Comparison of ENCODE assay signal across 8 cellular contexts in the genomic region with DNA sequence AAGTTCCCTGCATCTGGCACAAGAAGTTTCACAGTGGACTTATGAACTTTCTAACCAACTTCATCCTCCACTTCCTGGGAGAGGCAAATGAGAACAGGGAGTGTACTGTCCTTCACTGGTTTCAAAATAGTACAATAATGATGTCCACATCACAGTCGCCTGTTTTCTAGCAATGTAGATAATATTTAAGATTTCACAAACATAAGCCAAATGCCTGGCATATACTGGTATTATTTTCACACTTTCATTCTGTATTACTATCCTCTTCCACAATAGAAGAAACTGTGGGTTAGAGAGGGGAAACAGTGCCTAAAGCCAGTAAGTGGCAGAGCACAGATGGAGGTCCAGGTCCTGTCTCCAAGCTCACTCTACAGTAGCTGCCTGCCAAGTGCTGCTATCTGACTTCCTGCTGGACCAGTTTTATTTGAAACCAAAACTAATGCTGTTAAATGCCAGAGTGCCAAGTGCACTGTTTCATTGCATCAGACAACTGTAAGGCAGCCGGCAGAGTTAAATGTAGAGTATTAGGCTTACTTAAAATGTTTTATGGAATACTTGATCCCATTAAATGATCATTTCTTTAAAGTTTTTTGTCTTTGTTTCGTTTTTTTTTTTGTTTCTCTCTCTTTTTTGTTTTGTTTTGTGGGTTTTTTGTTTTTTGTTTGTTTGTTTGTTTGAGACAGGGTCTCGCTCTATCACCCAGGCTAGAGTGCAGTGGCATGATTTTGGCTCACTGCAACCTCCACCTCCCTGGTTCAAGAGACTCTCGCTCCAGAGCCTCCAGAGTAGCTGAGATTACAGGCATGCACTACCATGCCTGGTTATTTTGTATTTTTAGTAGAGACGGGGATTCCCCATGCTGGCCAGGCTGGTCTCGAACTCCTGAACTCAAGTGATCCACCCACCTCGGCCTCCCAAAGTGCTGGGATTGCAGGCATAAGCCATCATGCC. TPM values are rescaled to one million over a fixed set of nuclear protein-coding genes. Genes with fewer than 3 reads are reported as not detected.
DNase-seq lines count a peak whose midpoint lies in the region; ATAC-seq, FAIRE-seq and TF ChIP-seq lines count a peak whose summit lies in the region.

No MANE protein-coding gene starts in this region.

- H3K27me3 Mint-ChIP-seq in activated T-helper 17 cell treated with anti-CD3 and anti-CD28 coated beads, Interleukin-2, amount 50 U/mL, for 72 hours = peaks cover 3% of the 10 kb centered on the region
- H3K27me3 Mint-ChIP-seq in natural killer cell treated with Interleukin-12 subunit alpha and Interleukin-12 subunit beta and Interleukin-15 and Interleukin-18, amount 100 ng/mL, for 72 hours = peaks cover 5% of the 10 kb centered on the region in 2 donors

- FAIRE-seq in HepG2 (lab: Jason Lieb, UNC) = no peak

- H3K27me3 ChIP-seq in A673 (replicated peaks; ENCODE audit: insufficient read depth, low read depth, low read length, poor library complexity) (no peaks in the 10 kb centered on the region), body of pancreas (no peaks in the 10 kb centered on the region), HepG2 (ENCODE audit: control insufficient read depth in 1 of 2, insufficient read depth in 2 of 2, low read length in 2 of 2) (no peaks in the 10 kb centered on the region)

- H3K36me3 ChIP-seq in A673 (ENCODE audit: insufficient read depth, low read length, poor library complexity, severe bottlenecking) (no peaks in the 10 kb centered on the region), body of pancreas (replicated peaks in 1 of 2; ENCODE audit: insufficient read depth in 1 of 2, low read depth in 2 of 2) (no peaks in the 10 kb centered on the region), HepG2 (replicated peaks in 1 of 2; ENCODE audit: control insufficient read depth in 1 of 2, insufficient read depth in 2 of 2, low read length in 2 of 2) (peaks cover 0 to under 1% of the 10 kb centered on the region in 2 experiments; a peak in 4 of 5 replicates)

- intact Hi-C loops in A673 (cut with micrococcal nuclease; ENCODE audit: unreplicated experiment) (no loop called here), body of pancreas (cut with DNase I) (no loop called here), HepG2 (cut with micrococcal nuclease; ENCODE audit: unreplicated experiment) (loop anchor here (2.0 kb wide), 1 partner anchor 14 kb away; a partner anchor contains a TSS)

- no peaks in the 10 kb centered on the region for H3K9me3 ChIP-seq in A673 (ENCODE audit: low read depth, low read length, poor library complexity, severe bottlenecking)
- no peaks in the 10 kb centered on the region for H3K9me3 ChIP-seq in body of pancreas
- no peaks in the 10 kb centered on the region for H3K9me3 ChIP-seq in HepG2 (ENCODE audit: low read length)

- ATAC-seq in body of pancreas (peak; percentile 98), HepG2 (peak; percentile 91), HG02678 (IDR thresholded peaks at IDR 0.05; ENCODE audit: unreplicated experiment) (no peak), HG02610 (IDR thresholded peaks at IDR 0.05; ENCODE audit: unreplicated experiment) (no peak)
- ATAC-seq in activated T-helper 17 cell treated with anti-CD3 and anti-CD28 coated beads, Interleukin-2, amount 50 U/mL, for 72 hours (replicated peaks) = no peak
- ATAC-seq in natural killer cell treated with Interleukin-12 subunit alpha and Interleukin-12 subunit beta and Interleukin-15 and Interleukin-18, amount 100 ng/mL, for 72 hours = no peak

- H3K79me2 ChIP-seq in HepG2 (ENCODE audit: insufficient read depth, low read length) = peaks cover 94% of the 10 kb centered on the region

- no peaks in the 10 kb centered on the region for H3K9me3 Mint-ChIP-seq in activated T-helper 17 cell treated with anti-CD3 and anti-CD28 coated beads, Interleukin-2, amount 50 U/mL, for 72 hours
- no peaks in the 10 kb centered on the region for H3K9me3 Mint-ChIP-seq in natural killer cell treated with Interleukin-12 subunit alpha and Interleukin-12 subunit beta and Interleukin-15 and Interleukin-18, amount 100 ng/mL, for 72 hours

- no peak for TF ChIP-seq CTCF in A673 (conservative IDR thresholded peaks at IDR 0.05; ENCODE audit: low read depth, low read length)
- no peak for TF ChIP-seq CTCF in body of pancreas (IDR thresholded peaks at IDR 0.05)
- no peak for TF ChIP-seq CTCF in HepG2 (CRISPR knock-in tag; IDR thresholded peaks at IDR 0.05)

- H3K36me3 Mint-ChIP-seq in activated T-helper 17 cell treated with anti-CD3 and anti-CD28 coated beads, Interleukin-2, amount 50 U/mL, for 72 hours (ENCODE audit: low read depth) = no peaks in the 10 kb centered on the region
- H3K36me3 Mint-ChIP-seq in natural killer cell treated with Interleukin-12 subunit alpha and Interleukin-12 subunit beta and Interleukin-15 and Interleukin-18, amount 100 ng/mL, for 72 hours = no peaks in the 10 kb centered on the region

- BruUV-seq in A673 (replicated peaks; lab: Mats Ljungman, UMichigan) (no TSS peak), HepG2 (replicated peaks; lab: Mats Ljungman, UMichigan) (no TSS peak)

- in situ Hi-C loops in HepG2 (cut with HindIII; ENCODE audit: extremely low pct_ligation_motif_present, low pct_unique_long_range_greater_than_20kb) = no loop called here

- WGBS in body of pancreas, 2 donors = 24 to 27% methylated on average over 8 of the region's 8 CpGs
- 71% methylated on average over 8 of the region's 8 CpGs for WGBS in HepG2 (ENCODE audit: low lambda C conversion rate)

- no peak overlapping the region for H3K27ac Mint-ChIP-seq in activated T-helper 17 cell treated with anti-CD3 and anti-CD28 coated beads, Interleukin-2, amount 50 U/mL, for 72 hours
- no peak overlapping the region for H3K27ac Mint-ChIP-seq in natural killer cell treated with Interleukin-12 subunit alpha and Interleukin-12 subunit beta and Interleukin-15 and Interleukin-18, amount 100 ng/mL, for 72 hours

- no peaks in the 10 kb centered on the region for H3K4me1 Mint-ChIP-seq in activated T-helper 17 cell treated with anti-CD3 and anti-CD28 coated beads, Interleukin-2, amount 50 U/mL, for 72 hours
- no peaks in the 10 kb centered on the region for H3K4me1 Mint-ChIP-seq in natural killer cell treated with Interleukin-12 subunit alpha and Interleukin-12 subunit beta and Interleukin-15 and Interleukin-18, amount 100 ng/mL, for 72 hours (ENCODE audit: low read depth in 2 of 2)

- H3K4me2 ChIP-seq in HepG2 (ENCODE audit: low read depth, low read length) = peak overlapping the region; percentile 45

- TF ChIP-seq RAD21 in HepG2 (CRISPR knock-in tag; IDR thresholded peaks at IDR 0.05) = no peak

- H3K27ac ChIP-seq in A673 (ENCODE audit: low read depth, low read length, poor library complexity, severe bottlenecking) = peak overlapping the region; percentile 28
- peak overlapping the region; percentile 25 to 71 (median 66) for H3K27ac ChIP-seq in body of pancreas
- peak overlapping the region; percentile 58 for H3K27ac ChIP-seq in HepG2 (ENCODE audit: extremely low read length, insufficient read depth, low read length)

- H2AFZ ChIP-seq in HepG2 (ENCODE audit: low read length) = no peak overlapping the region

- H3K4me3 ChIP-seq in A673 (ENCODE audit: low read depth, low read length, poor library complexity, severe bottlenecking) (no peak overlapping the region), body of pancreas (no peak overlapping the region), HepG2 (replicated peaks in 1 of 3; ENCODE audit: insufficient read depth in 1 of 3, low read depth in 2 of 3, low read length in 3 of 3) (peak overlapping the region in 1 of 3 experiments; percentile 14; a peak in 1 of 6 replicates)

- TF ChIP-seq EP300 in HepG2 (IDR thresholded peaks at IDR 0.05; ENCODE audit: low read depth in 2 of 2, low read length in 2 of 2) (peak in 1 of 2 experiments; percentile 50; a peak in 1 of 4 replicates), HepG2 (CRISPR knock-in tag; IDR thresholded peaks at IDR 0.05; ENCODE audit: borderline replicate concordance) (no peak)

- POLR2A ChIA-PET in A673 (lab: Charles Lee; ENCODE audit: low non-redundant PET) = no interaction called here
- POLR2A ChIA-PET in HepG2 (lab: Yijun Ruan, JAX) = interaction anchor here (0.8 to 1.7 kb wide), 2 partner anchors 15 kb away, joined by 4 to 7 read pairs; a partner anchor contains a TSS

- DNase-seq in A673 (ENCODE audit: low spot score) = peak; percentile 64
- DNase-seq in LHCN-M2 (ENCODE audit: low read depth) = peak; percentile 33
- DNase-seq in body of pancreas = peak; percentile 75 to 91 (median 86)
- peak; percentile 81 for DNase-seq in HepG2 (ENCODE audit: low spot score)
- no peak for DNase-seq in natural killer cell treated with Interleukin-12 subunit alpha and Interleukin-12 subunit beta and Interleukin-15 and Interleukin-18, amount 100 ng/mL, for 72 hours (ENCODE audit: low spot score)

- no peaks in the 10 kb centered on the region for H4K20me1 ChIP-seq in HepG2 (ENCODE audit: insufficient read depth, low read length)

- TF ChIP-seq POLR2A in body of pancreas (IDR thresholded peaks at IDR 0.05) (peak in 2 of 3 donors; percentile 4 to 22), HepG2 (IDR thresholded peaks at IDR 0.05; ENCODE audit: insufficient read depth in 1 of 2, low read depth in 2 of 2, low read length in 2 of 2) (no peak)

- H3K4me3 Mint-ChIP-seq in activated T-helper 17 cell treated with anti-CD3 and anti-CD28 coated beads, Interleukin-2, amount 50 U/mL, for 72 hours = no peak overlapping the region
- H3K4me3 Mint-ChIP-seq in natural killer cell treated with Interleukin-12 subunit alpha and Interleukin-12 subunit beta and Interleukin-15 and Interleukin-18, amount 100 ng/mL, for 72 hours = no peak overlapping the region

- H3K9ac ChIP-seq in HepG2 (ENCODE audit: insufficient read depth, low read depth, low read length) = peak overlapping the region; percentile 16; the same call in 1 of the 2 replicates

- CTCF ChIA-PET in A673 (lab: Charles Lee) (no interaction called here), HepG2 (lab: Yijun Ruan, JAX; ENCODE audit: low intra/inter-chr PET ratio, low total read pairs) (no interaction called here)

- H3K4me1 ChIP-seq in A673 (ENCODE audit: insufficient read depth, low read length, poor library complexity, severe bottlenecking) = peaks cover 8% of the 10 kb centered on the region
- H3K4me1 ChIP-seq in body of pancreas = peaks cover 47% of the 10 kb centered on the region
- H3K4me1 ChIP-seq in HepG2 (ENCODE audit: insufficient read depth, low read length) = peaks cover 81% of the 10 kb centered on the region

RNA-seq across cellular contexts. Expression of a gene that starts 15.1 kb away (rescaled TPM):
- total RNA-seq in A673 (2021) (4.2 and 6.6 TPM in 2 replicates), LHCN-M2 (2014; rRNA removed) (2.0 and 4.0 TPM in 2 replicates), body of pancreas (100 to 1,000 TPM; 104 to 140 TPM), HepG2 (2016; rRNA removed; fragmentation: Illumina TruSeq; extraction: Trizol) (85.4 and 86.8 TPM in 2 replicates)
- 2.8 TPM for polyA plus RNA-seq in LHCN-M2 (2012)
- 35.1 and 42.3 TPM in 2 replicates for total RNA-seq in HepG2 (2016; cell fraction: cytosol; rRNA removed; fragmentation: Illumina TruSeq; extraction: Trizol; ENCODE audit: low read depth)
- total RNA-seq in HepG2 (2016; cell fraction: insoluble cytoplasmic fraction; rRNA removed; fragmentation: Illumina TruSeq; extraction: Trizol) = 73.7 and 77.7 TPM in 2 replicates
- 71.4 and 76.7 TPM in 2 replicates for total RNA-seq in HepG2 (2016; cell fraction: membrane; rRNA removed; fragmentation: Illumina TruSeq; extraction: Trizol)
- total RNA-seq in HepG2 (2016; cell fraction: nucleus; rRNA removed; fragmentation: Illumina TruSeq; extraction: Trizol) = 248 and 259 TPM in 2 replicates
- 24.8 and 32.6 TPM in 2 replicates for polyA plus RNA-seq in HepG2 (2011; rRNA removed)
- polyA plus RNA-seq in HepG2 (2011; cell fraction: cytosol; rRNA removed) = 19.5 and 26.5 TPM in 2 replicates
- polyA plus RNA-seq in HepG2 (2011; cell fraction: nucleus; rRNA removed) = 33.4 and 41.2 TPM in 2 replicates
- polyA plus RNA-seq in HepG2 (2012) = 31.4 and 38.1 TPM in 2 replicates
- 6.4 and 6.8 TPM in 2 replicates for polyA plus RNA-seq in HepG2 (2016; cell fraction: cytosol; fragmentation: Illumina TruSeq; extraction: Trizol; ENCODE audit: low read depth)
- polyA plus RNA-seq in HepG2 (2016; cell fraction: insoluble cytoplasmic fraction; fragmentation: Illumina TruSeq; extraction: Trizol; ENCODE audit: low read depth) = 88.1 and 93.4 TPM in 2 replicates
- polyA plus RNA-seq in HepG2 (2016; cell fraction: membrane; fragmentation: Illumina TruSeq; extraction: Trizol; ENCODE audit: low read depth) = 23.7 and 27.6 TPM in 2 replicates
- polyA plus RNA-seq in HepG2 (2016; cell fraction: nucleus; fragmentation: Illumina TruSeq; extraction: Trizol; ENCODE audit: insufficient read depth, low read depth) = 92.3 and 103 TPM in 2 replicates
- 16.0 and 59.5 TPM in 2 replicates for polyA minus RNA-seq in HepG2 (2011; rRNA and poly(A)+ RNA removed; ENCODE audit: low replicate concordance)
- polyA minus RNA-seq in HepG2 (2011; cell fraction: cytosol; rRNA and poly(A)+ RNA removed) = 45.9 and 59.2 TPM in 2 replicates
- polyA minus RNA-seq in HepG2 (2011; cell fraction: nucleus; rRNA and poly(A)+ RNA removed) = 337 and 403 TPM in 2 replicates
- total RNA-seq in activated T-helper 17 cell treated with anti-CD3 and anti-CD28 coated beads, Interleukin-2, amount 50 U/mL, for 72 hours = under 1 TPM; 0.28 to 0.48 TPM
- 1 to 10 TPM in 1 of 2 donors, under 1 TPM in 1; 0.19 to 3.1 TPM for total RNA-seq in natural killer cell treated with Interleukin-12 subunit alpha and Interleukin-12 subunit beta and Interleukin-15 and Interleukin-18, amount 100 ng/mL, for 72 hours

Comparison
In these comparisons a context has a peak if more than half of its experiments do, and no peak if none do; other contexts are left out.
1. ATAC-seq: peak in body of pancreas (single experiment) and HepG2 (single experiment); none in HG02678 (single experiment), HG02610 (single experiment), activated T-helper 17 cell treated with anti-CD3 and anti-CD28 coated beads, Interleukin-2, amount 50 U/mL, for 72 hours (single experiment) and natural killer cell treated with Interleukin-12 subunit alpha and Interleukin-12 subunit beta and Interleukin-15 and Interleukin-18, amount 100 ng/mL, for 72 hours (0 of 2).
2. POLR2A ChIP-seq: peak in body of pancreas (2 of 3); none in HepG2 (0 of 2).
3. Peak in every context shown above with its lines, with median percentiles within 50 percentile points of each other: H3K27ac ChIP-seq.